8 cellular contexts compared by ENCODE assay signal in genomic region chr12:123364532-123365140, GRCh38. TPM values are rescaled to one million over a fixed set of nuclear protein-coding genes. Genes with fewer than 3 reads are reported as not detected.
DNase-seq lines count a peak whose midpoint lies in the region; ATAC-seq and TF ChIP-seq lines count a peak whose summit lies in the region.

Gene SBNO1, minus strand, starts transcription at chr12:123364847. Its CDS starts 14,406 bp downstream, at chr12:123350441.

- ATAC-seq in GM19455 (IDR thresholded peaks at IDR 0.05; ENCODE audit: unreplicated experiment), result peak; percentile 28

- H3K36me3 ChIP-seq in NT2/D1 (ENCODE audit: insufficient read depth, insufficient read length, low read length), result peaks cover 8% of the 10 kb centered on the region

- peaks cover 18% of the 10 kb centered on the region for H3K4me1 Mint-ChIP-seq in CD14-positive monocyte

- peaks cover 0 to 2% (median 2%) of the 10 kb centered on the region in 3 donors for H3K27me3 Mint-ChIP-seq in CD14-positive monocyte (ENCODE audit: low read depth in 3 of 3)

- H3K9me3 Mint-ChIP-seq in CD14-positive monocyte, result no peaks in the 10 kb centered on the region

- H3K4me3 Mint-ChIP-seq in CD14-positive monocyte, result peak within 1 kb of the TSS; percentile 91 to 94

- intact Hi-C loops in CD14-positive monocyte (cut with micrococcal nuclease), result loop anchor here (2.0 to 10.0 kb wide), 3 partner anchors 18 to 390 kb away; partner anchors contain the start of genes KMT5A (in 1 of the 2) and OGFOD2 (in 1 of the 2)

- H3K4me3 ChIP-seq in NT2/D1 (ENCODE audit: insufficient read length, low read depth), result peak within 1 kb of the TSS; percentile 91
- H3K4me3 ChIP-seq in epithelial cell of esophagus (ENCODE audit: low read length), result peak within 1 kb of the TSS; percentile 68

- peaks cover 0 to 5% of the 10 kb centered on the region in 2 donors for H3K36me3 Mint-ChIP-seq in CD14-positive monocyte

- DNase-seq in CD14-positive monocyte (ENCODE audit: low spot score) (peak; percentile 91), HUDEP-2 (lab: John Stamatoyannopoulos, UW; ENCODE audit: unreplicated experiment in 76 of 76) (peak in 74 of 76 experiments; percentile 31 to 98 (median 85)), NT2/D1 (ENCODE audit: low read depth, low spot score) (peak; percentile 78), epithelial cell of esophagus (ENCODE audit: low read depth) (peak; percentile 89), mucosa of gallbladder (ENCODE audit: low spot score) (peak; percentile 90)
- DNase-seq in activated CD8-positive, alpha-beta memory T cell treated with anti-CD3 and anti-CD28 coated beads, Interleukin-2, amount 50 U/mL, for 4 hours, result peak; percentile 87
- DNase-seq in stimulated activated CD8-positive, alpha-beta memory T cell treated with anti-CD3 and anti-CD28 coated beads, Interleukin-4, amount 100 ng/mL, for 4 hours (ENCODE audit: low read depth in 2 of 2, low spot score in 1 of 2), result peak; percentile 75 to 82

- no peaks in the 10 kb centered on the region for H3K9me3 ChIP-seq in NT2/D1 (ENCODE audit: insufficient read depth, low read length)

- H3K27me3 ChIP-seq in NT2/D1 (ENCODE audit: insufficient read depth, insufficient read length), result no peaks in the 10 kb centered on the region

- TF ChIP-seq CTCF in CD14-positive monocyte (IDR thresholded peaks at IDR 0.05) (no peak), epithelial cell of esophagus (IDR thresholded peaks at IDR 0.05; ENCODE audit: insufficient read depth, low read depth, low read length, missing control alignments) (no peak)

- H3K9ac ChIP-seq in NT2/D1 (ENCODE audit: insufficient read length, low read depth), result peak within 1 kb of the TSS; percentile 96

- H3K4me1 ChIP-seq in NT2/D1 (ENCODE audit: insufficient read depth, insufficient read length), result peaks cover 2% of the 10 kb centered on the region

- H3K27ac Mint-ChIP-seq in CD14-positive monocyte, result peak within 1 kb of the TSS; percentile 97 to 99 (median 98)

RNA-seq across cellular contexts. Expression of gene SBNO1, which starts in this region (rescaled TPM):
- polyA plus RNA-seq in CD14-positive monocyte, result 10 to 100 TPM; 11.4 to 16.9 TPM
- total RNA-seq in mucosa of gallbladder, result 29.7 TPM

Comparison
In these comparisons a context has a peak if more than half of its experiments do, and no peak if none do; other contexts are left out.
1. Peak in every context shown above with its lines: DNase-seq, ATAC-seq and H3K4me3 ChIP-seq.